In the genomic region with DNA sequence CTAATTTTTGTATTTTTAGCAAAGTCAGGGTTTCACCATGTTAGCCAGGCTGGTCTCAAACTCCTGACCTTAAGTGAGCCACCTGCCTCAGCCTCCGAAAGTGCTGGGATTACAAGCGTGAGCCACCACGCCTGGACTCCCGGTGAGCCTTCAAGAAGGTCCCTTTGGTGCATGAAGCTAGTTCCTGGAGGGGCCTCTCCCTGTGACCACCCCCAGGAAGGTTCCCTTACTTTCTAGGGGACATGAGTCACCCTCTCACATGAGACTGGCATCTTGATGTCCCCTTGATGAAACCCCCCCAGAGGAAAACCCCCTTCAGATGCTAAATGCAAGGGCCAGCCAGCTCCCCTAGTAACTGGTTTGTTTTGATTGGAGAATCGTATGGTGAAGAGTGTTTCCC, we compare ENCODE assay signal across 1 cellular context.
TF ChIP-seq lines count a peak whose summit lies in the region.

No MANE protein-coding gene starts in this region.

TF ChIP-seq in K562, 482 proteins besides CTCF, POLR2A, EP300 and RAD21:
- TF ChIP-seq SMC3 (conservative IDR thresholded peaks at IDR 0.05; ENCODE audit: insufficient read depth, low read depth, low read length) (no peak), TAF1 (IDR thresholded peaks at IDR 0.05; ENCODE audit: control insufficient read depth, extremely low read depth, insufficient read depth, low read length, severe bottlenecking) (no peak), EWSR1 (IDR thresholded peaks at IDR 0.05; ENCODE audit: borderline replicate concordance, low read depth, partially characterized antibody) (no peak), PHTF2 (CRISPR knock-in tag; IDR thresholded peaks at IDR 0.05) (no peak), LEF1 (IDR thresholded peaks at IDR 0.05) (no peak), SAFB (IDR thresholded peaks at IDR 0.05; ENCODE audit: borderline replicate concordance, low read depth, low read length) (no peak), ZC3H4 (CRISPR knock-in tag; IDR thresholded peaks at IDR 0.05; ENCODE audit: borderline replicate concordance) (no peak), TRIM24 (IDR thresholded peaks at IDR 0.05) (no peak), JUN (IDR thresholded peaks at IDR 0.05; ENCODE audit: borderline replicate concordance, low read depth, low read length) (no peak), JUN (CRISPR knock-in tag; IDR thresholded peaks at IDR 0.05; ENCODE audit: borderline replicate concordance) (no peak)
- TF ChIP-seq, protein P1, sequence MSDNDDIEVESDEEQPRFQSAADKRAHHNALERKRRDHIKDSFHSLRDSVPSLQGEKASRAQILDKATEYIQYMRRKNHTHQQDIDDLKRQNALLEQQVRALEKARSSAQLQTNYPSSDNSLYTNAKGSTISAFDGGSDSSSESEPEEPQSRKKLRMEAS (CRISPR knock-in tag; IDR thresholded peaks at IDR 0.05), result no peak
- TF ChIP-seq, protein P2, sequence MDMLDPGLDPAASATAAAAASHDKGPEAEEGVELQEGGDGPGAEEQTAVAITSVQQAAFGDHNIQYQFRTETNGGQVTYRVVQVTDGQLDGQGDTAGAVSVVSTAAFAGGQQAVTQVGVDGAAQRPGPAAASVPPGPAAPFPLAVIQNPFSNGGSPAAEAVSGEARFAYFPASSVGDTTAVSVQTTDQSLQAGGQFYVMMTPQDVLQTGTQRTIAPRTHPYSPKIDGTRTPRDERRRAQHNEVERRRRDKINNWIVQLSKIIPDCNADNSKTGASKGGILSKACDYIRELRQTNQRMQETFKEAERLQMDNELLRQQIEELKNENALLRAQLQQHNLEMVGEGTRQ (CRISPR knock-in tag; IDR thresholded peaks at IDR 0.05), result no peak
